In genomic region chr21:37219766-37220432, GRCh38 we compare ENCODE assay signal across 8 cellular contexts. TPM values are rescaled to one million over a fixed set of nuclear protein-coding genes. Genes with fewer than 3 reads are reported as not detected.
DNase-seq lines count a peak whose midpoint lies in the region; ATAC-seq and TF ChIP-seq lines count a peak whose summit lies in the region.

No MANE protein-coding gene starts in this region.

- no peaks in the 10 kb centered on the region for H3K27me3 Mint-ChIP-seq in MCF 10A (ENCODE audit: insufficient read depth, unreplicated experiment)
- no peaks in the 10 kb centered on the region for H3K27me3 Mint-ChIP-seq in natural killer cell (ENCODE audit: low read depth in 2 of 2)

- H3K4me1 Mint-ChIP-seq in MCF 10A (ENCODE audit: insufficient read depth, unreplicated experiment) (peaks cover 10% of the 10 kb centered on the region), natural killer cell (peaks cover 39 to 41% of the 10 kb centered on the region in 2 donors)

- CTCF ChIA-PET in MCF 10A (lab: Yijun Ruan, JAX), result no interaction called here

- intact Hi-C loops in MCF 10A (cut with micrococcal nuclease), result no loop called here
- intact Hi-C loops in natural killer cell (cut with micrococcal nuclease), result loop anchor here (2.0 to 10.0 kb wide), 4 partner anchors 145 to 342 kb away; partner anchors contain the start of genes DYRK1A, PIGP and TTC3

- DNase-seq in EL (peak; percentile 8), NCI-H2196 treated with DMSO at 0.1 percent for 48 hours (lab: John Stamatoyannopoulos, UW; ENCODE audit: unreplicated experiment) (peak; percentile 29), MCF 10A (ENCODE audit: unreplicated experiment) (no peak), natural killer cell (no peak), NCI-H2081 treated with DMSO at 0.1 percent for 48 hours (lab: John Stamatoyannopoulos, UW) (no peak), H4 (ENCODE audit: low spot score) (no peak), iPS-NIHi7 (ENCODE audit: extremely low spot score) (no peak)

- no peaks in the 10 kb centered on the region for H3K9me3 Mint-ChIP-seq in MCF 10A (ENCODE audit: unreplicated experiment)
- H3K9me3 Mint-ChIP-seq in natural killer cell, result no peaks in the 10 kb centered on the region

- ATAC-seq in natural killer cell (peak; percentile 9 to 45 (median 33)), HG03354 (IDR thresholded peaks at IDR 0.05; ENCODE audit: poor library complexity, severe bottlenecking, unreplicated experiment) (no peak)

- H3K27ac Mint-ChIP-seq in MCF 10A (ENCODE audit: low read depth, unreplicated experiment), result no peak overlapping the region
- H3K27ac Mint-ChIP-seq in natural killer cell, result peak overlapping the region; percentile 89 to 91

- H3K36me3 Mint-ChIP-seq in MCF 10A (ENCODE audit: insufficient read depth, unreplicated experiment), result peaks cover 21% of the 10 kb centered on the region
- no peaks in the 10 kb centered on the region for H3K36me3 Mint-ChIP-seq in natural killer cell

- TF ChIP-seq CTCF in MCF 10A (IDR thresholded peaks at IDR 0.05; ENCODE audit: unreplicated experiment), result no peak
- no peak for TF ChIP-seq CTCF in natural killer cell (IDR thresholded peaks at IDR 0.05)

- BruUV-seq in MCF 10A (replicated peaks; lab: Mats Ljungman, UMichigan), result no TSS peak

- POLR2A ChIA-PET in MCF 10A (lab: Yijun Ruan, JAX), result interaction anchor here (0.6 to 1.5 kb wide), 3 partner anchors 10 to 38 kb away, joined by 4 to 5 read pairs (median 4); no protein-coding TSS in a partner anchor

- H3K4me3 Mint-ChIP-seq in MCF 10A (ENCODE audit: unreplicated experiment), result peak overlapping the region; percentile 91
- H3K4me3 Mint-ChIP-seq in natural killer cell, result peak overlapping the region; percentile 95

RNA-seq across cellular contexts. Expression of gene VPS26C, which starts 47.2 kb away (rescaled TPM):
- total RNA-seq in MCF 10A (2022) (38.5 and 61.6 TPM in 2 replicates), natural killer cell (10 to 100 TPM; 71.1 to 84.7 (median 72.2) TPM)
- total RNA-seq in H4 (2014; rRNA removed; shearing (Covaris generic)), result 63.6 and 95.0 TPM in 2 replicates

Comparison
In these comparisons a context has a peak if more than half of its experiments do, and no peak if none do; other contexts are left out.
1. DNase-seq: peak in EL (single experiment) and NCI-H2196 treated with DMSO at 0.1 percent for 48 hours (single experiment); none in MCF 10A (single experiment), natural killer cell (single experiment), NCI-H2081 treated with DMSO at 0.1 percent for 48 hours (single experiment), H4 (single experiment) and iPS-NIHi7 (single experiment).